1 cellular context compared by ENCODE assay signal in the genomic region with DNA sequence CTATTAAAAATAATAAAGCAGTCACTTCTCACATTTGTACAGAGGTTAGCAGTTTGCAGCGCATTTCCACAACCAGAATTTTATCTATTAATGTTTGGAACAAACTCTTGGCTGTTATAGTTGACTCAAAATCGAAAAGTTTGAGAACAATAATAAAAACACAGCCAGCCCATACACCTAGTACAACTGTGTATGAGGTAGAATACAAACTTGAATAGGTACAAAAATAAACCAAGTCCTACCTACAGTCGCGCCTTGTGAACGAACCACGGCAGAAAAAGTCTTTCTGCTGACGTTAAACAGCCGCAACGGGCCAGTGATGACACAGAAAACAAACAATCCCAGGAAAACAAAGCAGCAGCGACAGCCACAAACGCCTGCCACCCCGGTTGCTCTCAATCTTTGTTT.
TF ChIP-seq lines count a peak whose summit lies in the region.

No MANE protein-coding gene starts in this region.

TF ChIP-seq in H1, 55 proteins besides CTCF, POLR2A, EP300 and RAD21:
- TF ChIP-seq SIN3A (conservative IDR thresholded peaks at IDR 0.05 in 1 of 2, IDR thresholded peaks at IDR 0.05 in 1 of 2; ENCODE audit: low read depth in 1 of 2, low read length in 2 of 2) (no peak), EZH2 (IDR thresholded peaks at IDR 0.05; ENCODE audit: low read depth, low read length, severe bottlenecking) (peak; percentile 39), CBX8 (IDR thresholded peaks at IDR 0.05; ENCODE audit: borderline replicate concordance, low read depth, low read length) (peak; percentile 93), MAFK (IDR thresholded peaks at IDR 0.05; ENCODE audit: low read depth, low read length) (no peak), YY1 (IDR thresholded peaks at IDR 0.05; ENCODE audit: low read depth, low read length) (no peak), RNF2 (IDR thresholded peaks at IDR 0.05; ENCODE audit: borderline replicate concordance, low read depth, low read length, missing control alignments, poor library complexity, severe bottlenecking) (peak; percentile 98), SP2 (IDR thresholded peaks at IDR 0.05; ENCODE audit: low read length) (no peak)
- TF ChIP-seq, protein P1, sequence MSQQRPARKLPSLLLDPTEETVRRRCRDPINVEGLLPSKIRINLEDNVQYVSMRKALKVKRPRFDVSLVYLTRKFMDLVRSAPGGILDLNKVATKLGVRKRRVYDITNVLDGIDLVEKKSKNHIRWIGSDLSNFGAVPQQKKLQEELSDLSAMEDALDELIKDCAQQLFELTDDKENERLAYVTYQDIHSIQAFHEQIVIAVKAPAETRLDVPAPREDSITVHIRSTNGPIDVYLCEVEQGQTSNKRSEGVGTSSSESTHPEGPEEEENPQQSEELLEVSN (IDR thresholded peaks at IDR 0.05): no peak
